9 cellular contexts compared by ENCODE assay signal in the genomic region with DNA sequence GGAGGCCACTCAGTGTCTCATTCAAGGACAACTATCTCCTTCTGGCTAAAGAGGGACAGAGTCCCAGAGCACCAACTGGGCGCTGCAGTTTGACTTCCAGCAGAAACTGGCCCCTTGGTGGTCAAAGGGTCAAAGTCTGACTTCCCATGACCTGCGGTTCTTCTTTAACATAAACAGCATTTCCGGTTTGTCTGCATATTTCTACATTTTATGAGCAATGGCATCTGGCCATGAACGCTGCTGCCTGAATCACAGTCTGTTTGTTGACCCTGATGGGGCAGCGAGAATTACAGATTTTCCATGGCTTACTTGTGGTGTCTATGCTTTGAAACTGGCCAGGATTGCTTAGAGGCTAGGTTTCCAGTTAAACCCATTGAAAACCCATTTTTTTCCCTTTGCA. TPM values are rescaled to one million over a fixed set of nuclear protein-coding genes. Genes with fewer than 3 reads are reported as not detected.
A peak's percentile ranks its signal among the peaks of the same experiment; 100 is the strongest.
DNase-seq lines count a peak whose midpoint lies in the region; ATAC-seq and TF ChIP-seq lines count a peak whose summit lies in the region.
"Had no signal": no experiment of that assay in that cellular context is flagged by ENCODE, and none has a peak within 500 bp of the region (broad histone marks: within the 10 kb centered on the region; RNA-seq: fewer than 3 reads in every experiment).

No MANE protein-coding gene starts in this region.

- H3K9me2 ChIP-seq in PC-3 (replicated peaks; ENCODE audit: low read length) = no peaks in the 10 kb centered on the region

- no TSS peak for BruUV-seq in PC-3 (replicated peaks; lab: Mats Ljungman, UMichigan)

- no peak overlapping the region for H2AFZ ChIP-seq in PC-3 (ENCODE audit: low read length)
- H2AFZ ChIP-seq in parathyroid adenoma = peak overlapping the region; percentile 11

- no peaks in the 10 kb centered on the region for H3K36me3 ChIP-seq in PC-3 (ENCODE audit: low read depth, low read length)
- no peaks in the 10 kb centered on the region for H3K36me3 ChIP-seq in parathyroid adenoma (ENCODE audit: control insufficient read depth, insufficient read depth, low read length)
- no peaks in the 10 kb centered on the region for H3K36me3 ChIP-seq in effector memory CD4-positive, alpha-beta T cell (ENCODE audit: control insufficient read depth, insufficient read depth, low read length)
- H3K36me3 ChIP-seq: gastroesophageal sphincter had no signal

- DNase-seq in GM03348 (ENCODE audit: low spot score) = peak; percentile 48
- peak; percentile 94 for DNase-seq in PC-3
- peak; percentile 60 for DNase-seq in fibroblast of gingiva (ENCODE audit: low read depth)
- no peak for DNase-seq in effector memory CD4-positive, alpha-beta T cell
- no peak for DNase-seq in activated CD4-positive, alpha-beta T cell treated with anti-CD3 and anti-CD28 coated beads for 48 hours
- DNase-seq in NCI-H524 (lab: John Stamatoyannopoulos, UW) = no peak

- no peaks in the 10 kb centered on the region for H4K20me1 ChIP-seq in PC-3 (ENCODE audit: low read length)

- CTCF ChIA-PET in PC-3 (lab: Charles Lee) = no interaction called here

- ATAC-seq in PC-3 (peak; percentile 62), HG03520 (IDR thresholded peaks at IDR 0.05; ENCODE audit: unreplicated experiment) (no peak)
- ATAC-seq: gastroesophageal sphincter had no signal

- H3K79me2 ChIP-seq in PC-3 (ENCODE audit: low read length) = no peaks in the 10 kb centered on the region
- no peaks in the 10 kb centered on the region for H3K79me2 ChIP-seq in parathyroid adenoma

- no peaks in the 10 kb centered on the region for H3F3A ChIP-seq in PC-3 (ENCODE audit: low read length, unreplicated experiment)

- H3K27ac ChIP-seq in PC-3 (ENCODE audit: low read length) (peak overlapping the region; percentile 46; the same call in 1 of the 2 replicates), parathyroid adenoma (peak overlapping the region; percentile 89)
- H3K27ac ChIP-seq in effector memory CD4-positive, alpha-beta T cell (ENCODE audit: insufficient read depth, low read length, poor library complexity, severe bottlenecking) = no peak overlapping the region
- H3K27ac ChIP-seq: gastroesophageal sphincter had no signal

- H3K9ac ChIP-seq in PC-3 (ENCODE audit: low read length) (no peak overlapping the region), parathyroid adenoma (no peak overlapping the region)

- peak overlapping the region; percentile 69 for H3K4me2 ChIP-seq in PC-3 (ENCODE audit: low read length)
- H3K4me2 ChIP-seq in parathyroid adenoma (ENCODE audit: low read length) = peak overlapping the region; percentile 52

- intact Hi-C loops in PC-3 (cut with micrococcal nuclease) = loop anchor here (1.0 to 10.0 kb wide), 3 partner anchors 50 to 103 kb away; no protein-coding TSS in a partner anchor

- H3K4me3 ChIP-seq in PC-3 (ENCODE audit: low read length) (peak overlapping the region; percentile 39; the same call in 1 of the 2 replicates), parathyroid adenoma (ENCODE audit: low read depth, low read length) (peak overlapping the region; percentile 34)
- no peak overlapping the region for H3K4me3 ChIP-seq in effector memory CD4-positive, alpha-beta T cell (ENCODE audit: insufficient read depth, low read depth, low read length, poor library complexity, severe bottlenecking)
- H3K4me3 ChIP-seq: gastroesophageal sphincter had no signal

- TF ChIP-seq CTCF in PC-3 (conservative IDR thresholded peaks at IDR 0.05; ENCODE audit: low read depth, low read length) (no peak), parathyroid adenoma (IDR thresholded peaks at IDR 0.05) (no peak)

- H3K9me3 ChIP-seq in PC-3 (ENCODE audit: low read length) = no peaks in the 10 kb centered on the region
- no peaks in the 10 kb centered on the region for H3K9me3 ChIP-seq in parathyroid adenoma (ENCODE audit: control insufficient read depth, low read length)
- no peaks in the 10 kb centered on the region for H3K9me3 ChIP-seq in effector memory CD4-positive, alpha-beta T cell (ENCODE audit: control insufficient read depth, low read length)
- H3K9me3 ChIP-seq: gastroesophageal sphincter had no signal

- H3K4me1 ChIP-seq in PC-3 (ENCODE audit: insufficient read depth, low read length) = peaks cover 37% of the 10 kb centered on the region
- peaks cover 39% of the 10 kb centered on the region for H3K4me1 ChIP-seq in parathyroid adenoma
- peaks cover 8% of the 10 kb centered on the region for H3K4me1 ChIP-seq in effector memory CD4-positive, alpha-beta T cell (ENCODE audit: control insufficient read depth, insufficient read depth, low read length, poor library complexity, severe bottlenecking)

- no peaks in the 10 kb centered on the region for H3K27me3 ChIP-seq in PC-3 (ENCODE audit: low read length)
- no peaks in the 10 kb centered on the region for H3K27me3 ChIP-seq in parathyroid adenoma (ENCODE audit: control insufficient read depth, insufficient read depth, low read length)
- no peaks in the 10 kb centered on the region for H3K27me3 ChIP-seq in effector memory CD4-positive, alpha-beta T cell (replicated peaks; ENCODE audit: control insufficient read depth, insufficient read depth, low read length, poor library complexity, severe bottlenecking)
- H3K27me3 ChIP-seq: gastroesophageal sphincter had no signal

- POLR2A ChIA-PET in PC-3 (lab: Charles Lee; ENCODE audit: unreplicated experiment) = no interaction called here

RNA-seq across cellular contexts. Expression of a gene that starts 1.3 kb away (rescaled TPM):
- total RNA-seq in PC-3 (2014; rRNA removed) = 1.7 and 2.2 TPM in 2 replicates

Comparison
In these comparisons a context has a peak if more than half of its experiments do, and no peak if none do; other contexts are left out.
1. DNase-seq: peak in GM03348 (single experiment), PC-3 (single experiment) and fibroblast of gingiva (single experiment); none in effector memory CD4-positive, alpha-beta T cell (0 of 3), activated CD4-positive, alpha-beta T cell treated with anti-CD3 and anti-CD28 coated beads for 48 hours (single experiment) and NCI-H524 (0 of 2).